27 cellular contexts compared by ENCODE assay signal in the genomic region with DNA sequence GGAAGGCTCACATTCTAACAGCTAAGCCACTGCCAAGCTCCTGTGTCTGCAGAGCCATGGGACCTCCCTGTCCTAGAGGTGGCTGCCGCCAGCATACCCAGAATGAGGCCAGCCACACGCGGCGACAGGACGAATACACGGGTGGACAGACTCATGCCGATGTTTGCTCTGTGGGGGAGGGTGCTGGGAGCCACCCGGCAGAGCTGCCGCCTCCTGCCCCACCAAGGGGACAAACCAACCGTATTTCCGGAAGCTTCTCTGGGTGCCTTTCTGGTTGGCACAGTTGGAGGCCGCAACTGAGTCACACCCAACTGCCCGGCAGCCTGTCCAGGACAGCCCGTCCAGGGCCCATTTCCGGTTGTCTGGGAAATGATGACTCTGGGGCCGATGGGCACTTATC. TPM values are rescaled to one million over a fixed set of nuclear protein-coding genes. Genes with fewer than 3 reads are reported as not detected.
"Had no signal": no experiment of that assay in that cellular context is flagged by ENCODE, and none has a peak within 500 bp of the region (broad histone marks: within the 10 kb centered on the region; RNA-seq: fewer than 3 reads in every experiment).

No MANE protein-coding gene starts in this region.

- H3K9me3 ChIP-seq: esophagus muscularis mucosa, psoas muscle, testis, transverse colon had no signal

- FAIRE-seq: astrocyte, islet of Langerhans, urothelium cell line had no signal

- H2AFZ ChIP-seq: parathyroid adenoma had no signal

- H3K9ac ChIP-seq: parathyroid adenoma had no signal

- H3K79me2 ChIP-seq: parathyroid adenoma had no signal

- H3K27me3 ChIP-seq: brain microvascular endothelial cell, esophagus muscularis mucosa, foreskin keratinocyte, testis, transverse colon had no signal

- H3K4me1 ChIP-seq: foreskin keratinocyte, parathyroid adenoma had no signal

- ATAC-seq: activated CD4-positive, CD25-positive, alpha-beta regulatory T cell treated with anti-CD3 and anti-CD28 coated beads, Interleukin-2, amount 50 U/mL, for 24 hours; foreskin keratinocyte; naive thymus-derived CD8-positive, alpha-beta T cell; psoas muscle; stimulated activated naive CD8-positive, alpha-beta T cell treated with anti-CD3 and anti-CD28 coated beads, Interleukin-15, Interleukin-2, amounts not matched to agents 100 U/mL and 50 U/mL, for 24 hours; T-helper 17 cell had no signal

- H3K36me3 ChIP-seq: transverse colon, WERI-Rb-1 had no signal

- H3K27ac ChIP-seq: brain microvascular endothelial cell, esophagus muscularis mucosa, foreskin keratinocyte, parathyroid adenoma, psoas muscle, testis, transverse colon, WERI-Rb-1 had no signal

- DNase-seq: activated CD4-positive, alpha-beta T cell treated with anti-CD3 and anti-CD28 coated beads for 48 hours; activated CD4-positive, alpha-beta T cell treated with anti-CD3 and anti-CD28 coated beads, Interleukin-2, amount 50 U/mL, for 48 hours; activated CD8-positive, alpha-beta memory T cell treated with anti-CD3 and anti-CD28 coated beads, Interleukin-2, amount 50 U/mL, for 4 hours; activated effector memory CD4-positive, alpha-beta T cell treated with anti-CD3 and anti-CD28 coated beads, Interleukin-2, amount 50 U/mL, for 16 hours; activated naive CD4-positive, alpha-beta T cell treated with anti-CD3 and anti-CD28 coated beads for 36 hours; activated naive CD8-positive, alpha-beta T cell treated with anti-CD3 and anti-CD28 coated beads for 36 hours; activated T-cell treated with anti-CD3 and anti-CD28 coated beads, Interleukin-2, amount 50 U/mL, for 1 hour; brain microvascular endothelial cell; caudate nucleus; foreskin keratinocyte; midbrain; occipital lobe; stimulated activated CD4-positive, alpha-beta T cell treated with anti-CD3 and anti-CD28 coated beads, Interleukin-4, amount 100 ng/mL, for 1 hour; stimulated activated naive CD8-positive, alpha-beta T cell treated with anti-CD3 and anti-CD28 coated beads, Interleukin-15, Interleukin-2, amounts not matched to agents 100 U/mL and 50 U/mL, for 24 hours; T-helper 17 cell; T1000; testis; transverse colon; WERI-Rb-1 had no signal

- H3K4me3 ChIP-seq: esophagus muscularis mucosa, psoas muscle, testis, transverse colon had no signal

RNA-seq across cellular contexts. Expression of a gene that starts 20.3 kb away (rescaled TPM):
- total RNA-seq: foreskin keratinocyte had no signal
